Comparison of ENCODE assay signal across 19 cellular contexts in the genomic region with DNA sequence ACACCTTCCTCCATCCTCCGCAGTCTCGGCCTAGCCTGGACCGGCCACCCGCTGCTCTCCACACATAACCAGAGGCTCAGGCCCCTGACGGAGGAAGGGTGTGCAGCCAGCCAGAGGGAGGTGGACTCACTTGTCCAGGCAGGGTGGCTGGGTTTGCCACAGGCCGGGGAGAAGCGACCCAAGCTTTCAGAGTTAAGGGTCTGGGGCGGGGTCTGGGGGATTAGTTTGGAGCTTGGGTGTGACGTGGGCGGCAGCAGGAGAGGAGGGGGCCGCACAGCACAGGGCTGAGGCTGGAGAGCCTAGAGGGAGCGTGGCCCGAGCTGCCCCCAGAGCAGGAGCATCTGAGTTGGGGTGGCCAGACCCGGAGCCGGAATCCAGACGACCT. TPM values are rescaled to one million over a fixed set of nuclear protein-coding genes. Genes with fewer than 3 reads are reported as not detected.
DNase-seq lines count a peak whose midpoint lies in the region; ATAC-seq and TF ChIP-seq lines count a peak whose summit lies in the region.
"Had no signal": no experiment of that assay in that cellular context is flagged by ENCODE, and none has a peak within 500 bp of the region (broad histone marks: within the 10 kb centered on the region; RNA-seq: fewer than 3 reads in every experiment).

No MANE protein-coding gene starts in this region.

- H3K27me3 ChIP-seq in left ventricle myocardium inferior (ENCODE audit: low read depth) = no peaks in the 10 kb centered on the region
- H3K27me3 ChIP-seq: BE2C had no signal

- H3K36me3 ChIP-seq in left ventricle myocardium inferior = peaks cover 49% of the 10 kb centered on the region

- no peaks in the 10 kb centered on the region for H3K9me3 Mint-ChIP-seq in central memory CD8-positive, alpha-beta T cell
- no peaks in the 10 kb centered on the region for H3K9me3 Mint-ChIP-seq in stimulated activated effector memory CD8-positive, alpha-beta T cell treated with anti-CD3 and anti-CD28 coated beads, Interleukin-12 subunit alpha, Interleukin-12 subunit beta, amount 100 ng/mL, for 72 hours

- no peak for TF ChIP-seq CTCF in left ventricle myocardium inferior (IDR thresholded peaks at IDR 0.05; ENCODE audit: borderline replicate concordance)

- H3K9me3 ChIP-seq in left ventricle myocardium inferior (replicated peaks) = no peaks in the 10 kb centered on the region
- H3K9me3 ChIP-seq: BE2C had no signal

- peaks cover 12% of the 10 kb centered on the region for H3K36me3 Mint-ChIP-seq in central memory CD8-positive, alpha-beta T cell (ENCODE audit: insufficient read depth)
- peaks cover 51% of the 10 kb centered on the region for H3K36me3 Mint-ChIP-seq in stimulated activated effector memory CD8-positive, alpha-beta T cell treated with anti-CD3 and anti-CD28 coated beads, Interleukin-12 subunit alpha, Interleukin-12 subunit beta, amount 100 ng/mL, for 72 hours

- intact Hi-C loops in left cardiac atrium (cut with DNase I) (no loop called here), left ventricle myocardium inferior (cut with micrococcal nuclease) (no loop called here), left colon (cut with DNase I, micrococcal nuclease) (no loop called here)

- H3K4me1 Mint-ChIP-seq in central memory CD8-positive, alpha-beta T cell = no peaks in the 10 kb centered on the region
- H3K4me1 Mint-ChIP-seq in stimulated activated effector memory CD8-positive, alpha-beta T cell treated with anti-CD3 and anti-CD28 coated beads, Interleukin-12 subunit alpha, Interleukin-12 subunit beta, amount 100 ng/mL, for 72 hours = no peaks in the 10 kb centered on the region

- H3K4me3 ChIP-seq in left ventricle myocardium inferior = no peak overlapping the region

- H3K27ac ChIP-seq in left ventricle myocardium inferior (replicated peaks) = no peak overlapping the region
- H3K27ac ChIP-seq: HL-60 had no signal

- peak overlapping the region; percentile 46 for H3K27ac Mint-ChIP-seq in central memory CD8-positive, alpha-beta T cell (ENCODE audit: low read depth)
- H3K27ac Mint-ChIP-seq in stimulated activated effector memory CD8-positive, alpha-beta T cell treated with anti-CD3 and anti-CD28 coated beads, Interleukin-12 subunit alpha, Interleukin-12 subunit beta, amount 100 ng/mL, for 72 hours = peak overlapping the region; percentile 8

- ATAC-seq in left cardiac atrium (no peak), left colon (peak; percentile 9)
- ATAC-seq in central memory CD8-positive, alpha-beta T cell (replicated peaks; ENCODE audit: extremely low read depth, poor library complexity, severe bottlenecking) = no peak
- no peak for ATAC-seq in stimulated activated effector memory CD8-positive, alpha-beta T cell treated with anti-CD3 and anti-CD28 coated beads, Interleukin-12 subunit alpha, Interleukin-12 subunit beta, amount 100 ng/mL, for 72 hours
- ATAC-seq: Panc1 had no signal

- H3K27me3 Mint-ChIP-seq in central memory CD8-positive, alpha-beta T cell = no peaks in the 10 kb centered on the region

- H3K4me1 ChIP-seq in left ventricle myocardium inferior = no peaks in the 10 kb centered on the region
- H3K4me1 ChIP-seq: BE2C had no signal

- H3K4me3 Mint-ChIP-seq in central memory CD8-positive, alpha-beta T cell = no peak overlapping the region
- H3K4me3 Mint-ChIP-seq in stimulated activated effector memory CD8-positive, alpha-beta T cell treated with anti-CD3 and anti-CD28 coated beads, Interleukin-12 subunit alpha, Interleukin-12 subunit beta, amount 100 ng/mL, for 72 hours = no peak overlapping the region

- DNase-seq in left cardiac atrium = peak; percentile 11
- no peak for DNase-seq in left ventricle myocardium inferior
- DNase-seq in central memory CD8-positive, alpha-beta T cell (ENCODE audit: low spot score in 2 of 2) = no peak
- no peak for DNase-seq in left colon
- no peak for DNase-seq in stimulated activated effector memory CD8-positive, alpha-beta T cell treated with anti-CD3 and anti-CD28 coated beads, Interleukin-12 subunit alpha, Interleukin-12 subunit beta, amount 100 ng/mL, for 72 hours (ENCODE audit: low spot score in 2 of 2)
- DNase-seq in COR-L47 (lab: John Stamatoyannopoulos, UW) = no peak
- no peak for DNase-seq in T-helper 9 cell
- DNase-seq: BE2C; EL; GF-D8; KG1; NCI-H1092; NCI-H1436; NCI-H187 treated with DMSO at 0.1 percent for 48 hours; NCI-H2107; NCI-H510A; NK-92 treated with Interleukin-12 subunit alpha and Interleukin-12 subunit beta, amount 100 ng/mL, for 24 hours had no signal

RNA-seq across cellular contexts. Expression of a gene that starts 22.4 kb away (rescaled TPM):
- 1 to 10 TPM; 5.6 to 9.4 TPM for total RNA-seq in left cardiac atrium
- total RNA-seq in left ventricle myocardium inferior = 4.8 TPM
- total RNA-seq in left colon = 1 to 10 TPM; 2.7 to 3.5 TPM
